ENCODE assay signal across 25 cellular contexts in genomic region chr7:84809877-84810276, GRCh38.
DNase-seq lines count a peak whose midpoint lies in the region; ATAC-seq, FAIRE-seq and TF ChIP-seq lines count a peak whose summit lies in the region.
"Had no signal": no experiment of that assay in that cellular context is flagged by ENCODE, and none has a peak within 500 bp of the region (broad histone marks: within the 10 kb centered on the region; RNA-seq: fewer than 3 reads in every experiment).

No MANE protein-coding gene starts in this region.

- dilution Hi-C loops in endothelial cell of umbilical vein (cut with MboI; ENCODE audit: extremely low pct_ligation_motif_present, low sequenced_read_pairs) = no loop called here

- H3K79me2 ChIP-seq in ACC112 (ENCODE audit: control insufficient read depth, insufficient read depth, low read length, unreplicated experiment) (no peaks in the 10 kb centered on the region), GM23338 (replicated peaks; ENCODE audit: insufficient read depth) (no peaks in the 10 kb centered on the region), endothelial cell of umbilical vein (ENCODE audit: control insufficient read depth, insufficient read depth, low read length) (no peaks in the 10 kb centered on the region), osteoblast (ENCODE audit: insufficient read depth, low read length) (no peaks in the 10 kb centered on the region)

- H3K4me1 ChIP-seq in ACC112 (ENCODE audit: control insufficient read depth, insufficient read depth, low read length, unreplicated experiment) (no peaks in the 10 kb centered on the region), GM23338 (ENCODE audit: insufficient read depth) (no peaks in the 10 kb centered on the region), endothelial cell of umbilical vein (ENCODE audit: control insufficient read depth, extremely low read depth, insufficient read depth, low read length) (no peaks in the 10 kb centered on the region), osteoblast (ENCODE audit: insufficient read depth, low read length) (no peaks in the 10 kb centered on the region)
- H3K4me1 ChIP-seq: A549, Caco-2, Peyer's patch had no signal

- H3K4me2 ChIP-seq in GM23338 = no peak overlapping the region
- no peak overlapping the region for H3K4me2 ChIP-seq in endothelial cell of umbilical vein (ENCODE audit: insufficient read depth, low read length)
- no peak overlapping the region for H3K4me2 ChIP-seq in osteoblast (ENCODE audit: insufficient read depth, low read length)
- H3K4me2 ChIP-seq: A549 had no signal

- no peak overlapping the region for H3K4me3 Mint-ChIP-seq in GM23338
- H3K4me3 Mint-ChIP-seq in stimulated activated naive CD8-positive, alpha-beta T cell treated with anti-CD3 and anti-CD28 coated beads, Interleukin-15, amount 100 ng/mL, for 72 hours = no peak overlapping the region
- H3K4me3 Mint-ChIP-seq: B cell; CD8-positive, alpha-beta T cell had no signal

- ATAC-seq in GM23338 (no peak), HG03439 (IDR thresholded peaks at IDR 0.05; ENCODE audit: unreplicated experiment) (no peak)
- no peak for ATAC-seq in stimulated activated naive CD8-positive, alpha-beta T cell treated with anti-CD3 and anti-CD28 coated beads, Interleukin-15, amount 100 ng/mL, for 72 hours
- ATAC-seq: A549; CD8-positive, alpha-beta T cell; HCT116 had no signal

- TF ChIP-seq POLR2A in endothelial cell of umbilical vein (IDR thresholded peaks at IDR 0.05; ENCODE audit: low read depth, low read length) = no peak

- POLR2A ChIA-PET in endothelial cell of umbilical vein (lab: Charles Lee) = no interaction called here

- FAIRE-seq in endothelial cell of umbilical vein (lab: Jason Lieb, UNC) = no peak
- FAIRE-seq: A549, G401.6 had no signal

- no peaks in the 10 kb centered on the region for H3K9me1 ChIP-seq in endothelial cell of umbilical vein (replicated peaks; ENCODE audit: control insufficient read depth, extremely low read depth, insufficient read depth, low read length)

- no peaks in the 10 kb centered on the region; the same call in 1 of the 2 replicates for H3K9me2 ChIP-seq in GM23338 (ENCODE audit: insufficient read depth)

- no peak overlapping the region for H3K9ac ChIP-seq in endothelial cell of umbilical vein (replicated peaks; ENCODE audit: extremely low read depth, insufficient read depth, low read length)

- H3K4me1 Mint-ChIP-seq in GM23338 = peaks cover 9% of the 10 kb centered on the region; the same call in 2 of the 3 replicates
- H3K4me1 Mint-ChIP-seq in stimulated activated naive CD8-positive, alpha-beta T cell treated with anti-CD3 and anti-CD28 coated beads, Interleukin-15, amount 100 ng/mL, for 72 hours = no peaks in the 10 kb centered on the region
- H3K4me1 Mint-ChIP-seq: B cell had no signal

- intact Hi-C loops in endothelial cell of umbilical vein (cut with micrococcal nuclease) = no loop called here

- no peak overlapping the region for H3K27ac Mint-ChIP-seq in GM23338
- H3K27ac Mint-ChIP-seq in stimulated activated naive CD8-positive, alpha-beta T cell treated with anti-CD3 and anti-CD28 coated beads, Interleukin-15, amount 100 ng/mL, for 72 hours = peak overlapping the region in 1 of 2 donors; percentile 5
- H3K27ac Mint-ChIP-seq: B cell; CD8-positive, alpha-beta T cell had no signal

- H4K20me1 ChIP-seq in GM23338 (replicated peaks; ENCODE audit: insufficient read depth) (no peaks in the 10 kb centered on the region), endothelial cell of umbilical vein (replicated peaks; ENCODE audit: control insufficient read depth, extremely low read depth, insufficient read depth, low read length) (no peaks in the 10 kb centered on the region), osteoblast (ENCODE audit: insufficient read depth, low read length) (no peaks in the 10 kb centered on the region)

- H3K9me3 ChIP-seq in endothelial cell of umbilical vein (replicated peaks; ENCODE audit: control insufficient read depth, insufficient read depth, low read length) (no peaks in the 10 kb centered on the region), osteoblast (ENCODE audit: low read depth, low read length) (no peaks in the 10 kb centered on the region)
- H3K9me3 ChIP-seq: A549, Caco-2, Peyer's patch had no signal

- H3K36me3 Mint-ChIP-seq in GM23338 (ENCODE audit: low read depth) = no peaks in the 10 kb centered on the region
- H3K36me3 Mint-ChIP-seq: CD8-positive, alpha-beta T cell had no signal

- CTCF ChIA-PET in endothelial cell of umbilical vein (lab: Charles Lee) = no interaction called here

- H3F3A ChIP-seq in GM23338 (replicated peaks; ENCODE audit: low read depth) = no peaks in the 10 kb centered on the region

- no TSS peak for BruUV-seq in endothelial cell of umbilical vein (replicated peaks; lab: Mats Ljungman, UMichigan)

- no peaks in the 10 kb centered on the region for H3K9me3 Mint-ChIP-seq in GM23338
- no peaks in the 10 kb centered on the region for H3K9me3 Mint-ChIP-seq in stimulated activated naive CD8-positive, alpha-beta T cell treated with anti-CD3 and anti-CD28 coated beads, Interleukin-15, amount 100 ng/mL, for 72 hours
- H3K9me3 Mint-ChIP-seq: CD8-positive, alpha-beta T cell had no signal

- H3K36me3 ChIP-seq in ACC112 (ENCODE audit: insufficient read depth, low read length) (no peaks in the 10 kb centered on the region), GM23338 (ENCODE audit: insufficient read depth) (no peaks in the 10 kb centered on the region), endothelial cell of umbilical vein (ENCODE audit: control insufficient read depth in 2 of 2, extremely low read depth in 1 of 2, insufficient read depth in 2 of 2, low read length in 2 of 2) (no peaks in the 10 kb centered on the region), osteoblast (ENCODE audit: insufficient read depth, low read length) (no peaks in the 10 kb centered on the region)
- H3K36me3 ChIP-seq: Peyer's patch had no signal

- H2AFZ ChIP-seq in ACC112 (ENCODE audit: low read length, unreplicated experiment) (peak overlapping the region; percentile 21), GM23338 (peak overlapping the region; percentile 77; the same call in 1 of the 2 replicates), endothelial cell of umbilical vein (ENCODE audit: low read depth, low read length) (peak overlapping the region; percentile 15), osteoblast (ENCODE audit: low read length) (peak overlapping the region; percentile 56)

- peaks cover under 1% of the 10 kb centered on the region for H3K27me3 Mint-ChIP-seq in GM23338 (ENCODE audit: insufficient read depth, low read depth, poor library complexity)
- no peaks in the 10 kb centered on the region for H3K27me3 Mint-ChIP-seq in stimulated activated naive CD8-positive, alpha-beta T cell treated with anti-CD3 and anti-CD28 coated beads, Interleukin-15, amount 100 ng/mL, for 72 hours
- H3K27me3 Mint-ChIP-seq: B cell had no signal

- TF ChIP-seq CTCF in GM23338 (conservative IDR thresholded peaks at IDR 0.05; ENCODE audit: low read depth in 2 of 2) = no peak
- TF ChIP-seq CTCF in endothelial cell of umbilical vein (IDR thresholded peaks at IDR 0.05; ENCODE audit: extremely low read depth in 1 of 2, insufficient read depth in 1 of 2, low read depth in 1 of 2, low read length in 2 of 2) = no peak
- no peak for TF ChIP-seq CTCF in osteoblast (IDR thresholded peaks at IDR 0.05; ENCODE audit: extremely low read depth, low read depth, low read length)

- H3K27ac ChIP-seq in ACC112 (ENCODE audit: low read depth, low read length) (no peak overlapping the region), GM23338 (ENCODE audit: low read depth) (no peak overlapping the region), endothelial cell of umbilical vein (ENCODE audit: insufficient read depth, low read depth, low read length) (no peak overlapping the region), osteoblast (ENCODE audit: low read depth, low read length) (no peak overlapping the region)
- H3K27ac ChIP-seq: A549, C4-2B, HL-60, Peyer's patch, SK-N-MC had no signal

- no peak overlapping the region for H3K4me3 ChIP-seq in ACC112 (ENCODE audit: low read depth, low read length)
- H3K4me3 ChIP-seq in GM23338 = no peak overlapping the region
- no peak overlapping the region for H3K4me3 ChIP-seq in endothelial cell of umbilical vein (replicated peaks in 1 of 3; ENCODE audit: insufficient read depth in 1 of 3, low read depth in 1 of 3, low read length in 3 of 3)
- H3K4me3 ChIP-seq in osteoblast (ENCODE audit: insufficient read depth, low read length) = no peak overlapping the region
- H3K4me3 ChIP-seq: A549, Peyer's patch, SK-N-MC had no signal

- H3K27me3 ChIP-seq in ACC112 (ENCODE audit: insufficient read depth, low read length) = no peaks in the 10 kb centered on the region
- no peaks in the 10 kb centered on the region for H3K27me3 ChIP-seq in GM23338 (ENCODE audit: insufficient read depth)
- H3K27me3 ChIP-seq in endothelial cell of umbilical vein (ENCODE audit: control insufficient read depth in 2 of 2, insufficient read depth in 2 of 2, low read length in 2 of 2) = no peaks in the 10 kb centered on the region
- no peaks in the 10 kb centered on the region for H3K27me3 ChIP-seq in osteoblast (ENCODE audit: insufficient read depth, low read length)
- H3K27me3 ChIP-seq: Peyer's patch had no signal

- no peak for DNase-seq in GM23338 (ENCODE audit: low spot score)
- peak; percentile 15 for DNase-seq in endothelial cell of umbilical vein (ENCODE audit: low read depth, low spot score)
- DNase-seq in osteoblast (ENCODE audit: insufficient read length, low spot score, missing footprints) = no peak
- DNase-seq in stimulated activated naive CD8-positive, alpha-beta T cell treated with anti-CD3 and anti-CD28 coated beads, Interleukin-15, amount 100 ng/mL, for 72 hours = no peak
- no peak for DNase-seq in AG20443 (ENCODE audit: low spot score)
- DNase-seq: Caco-2; CD8-positive, alpha-beta T cell; GOT3; KBM-7; MM.1S; NCI-H1694; NCI-H2029 treated with DMSO at 0.1 percent for 48 hours; NCI-H2227 treated with DMSO at 0.1 percent for 48 hours; NCI-H526 treated with DMSO at 0.1 percent for 48 hours; Peyer's patch; SIG-M5 had no signal

TF ChIP-seq in GM23338, 12 proteins besides CTCF, POLR2A, EP300 and RAD21 (continues in another document):
- TF ChIP-seq ZNF114 (CRISPR knock-in tag; IDR thresholded peaks at IDR 0.05) = no peak
- no peak for TF ChIP-seq ZNF331 (CRISPR knock-in tag; IDR thresholded peaks at IDR 0.05; ENCODE audit: low read depth)
- TF ChIP-seq STAT1 (IDR thresholded peaks at IDR 0.05; ENCODE audit: unreplicated experiment) = no peak
- no peak for TF ChIP-seq CREB1 (CRISPR knock-in tag; IDR thresholded peaks at IDR 0.05; ENCODE audit: low read depth)
- no peak for TF ChIP-seq EZH2phosphoT487 (IDR thresholded peaks at IDR 0.05; ENCODE audit: unreplicated experiment)

TF ChIP-seq in endothelial cell of umbilical vein, 7 proteins besides CTCF, POLR2A, EP300 and RAD21:
- no peak for TF ChIP-seq FOS (IDR thresholded peaks at IDR 0.05; ENCODE audit: borderline replicate concordance, insufficient read depth, low read length)
- no peak for TF ChIP-seq POLR2AphosphoS5 (IDR thresholded peaks at IDR 0.05; ENCODE audit: insufficient read depth, low read depth, low read length)

Comparison
In these comparisons a context has a peak if more than half of its experiments do, and no peak if none do; other contexts are left out.
1. H2AFZ ChIP-seq: peak in every context shown above with its lines; median percentile 77 in GM23338; 56 in osteoblast; 21 in ACC112; 15 in endothelial cell of umbilical vein.